1 cellular context compared by ENCODE assay signal in genomic region chr1:235910357-235911299, GRCh38.
TF ChIP-seq lines count a peak whose summit lies in the region.

No MANE protein-coding gene starts in this region.

TF ChIP-seq in HEK293, 187 proteins besides CTCF, POLR2A, EP300 and RAD21 (continued from another document):
- no peak for TF ChIP-seq ZBTB49 (tag by site-specific recombination; IDR thresholded peaks at IDR 0.05; ENCODE audit: low read depth)
- TF ChIP-seq ZNF501 (tag by site-specific recombination; IDR thresholded peaks at IDR 0.05), result peak; percentile 77
- no peak; the same call in none of the 2 replicates for TF ChIP-seq ZNF324 (tag by site-specific recombination; IDR thresholded peaks at IDR 0.05)
- no peak for TF ChIP-seq ZNF548 (tag by site-specific recombination; IDR thresholded peaks at IDR 0.05)
- peak; percentile 82 for TF ChIP-seq GLIS2 (tag by site-specific recombination; IDR thresholded peaks at IDR 0.05)
- TF ChIP-seq ZNF175 (tag by site-specific recombination; IDR thresholded peaks at IDR 0.05), result no peak
- no peak for TF ChIP-seq ZNF560 (tag by site-specific recombination; IDR thresholded peaks at IDR 0.05; ENCODE audit: borderline replicate concordance)
- TF ChIP-seq ZBTB48 (tag by site-specific recombination; IDR thresholded peaks at IDR 0.05), result no peak
- TF ChIP-seq ZNF404 (tag by site-specific recombination; IDR thresholded peaks at IDR 0.05), result no peak
- TF ChIP-seq ZNF596 (tag by site-specific recombination; IDR thresholded peaks at IDR 0.05), result no peak
- no peak for TF ChIP-seq ZNF274 (IDR thresholded peaks at IDR 0.05; ENCODE audit: low read length)
- no peak for TF ChIP-seq ZNF274 (tag by site-specific recombination; IDR thresholded peaks at IDR 0.05; ENCODE audit: borderline replicate concordance)
- TF ChIP-seq ZNF621 (tag by site-specific recombination; IDR thresholded peaks at IDR 0.05), result no peak
- no peak for TF ChIP-seq ZFP3 (tag by site-specific recombination; IDR thresholded peaks at IDR 0.05; ENCODE audit: low read depth)
- no peak for TF ChIP-seq ZBTB7A (tag by site-specific recombination; IDR thresholded peaks at IDR 0.05; ENCODE audit: low read depth)
- no peak for TF ChIP-seq ZNF555 (tag by site-specific recombination; conservative IDR thresholded peaks at IDR 0.05)
- TF ChIP-seq ZNF747 (tag by site-specific recombination; IDR thresholded peaks at IDR 0.05), result no peak
- no peak for TF ChIP-seq ZNF585B (tag by site-specific recombination; IDR thresholded peaks at IDR 0.05)
- no peak for TF ChIP-seq ZNF248 (tag by site-specific recombination; IDR thresholded peaks at IDR 0.05)
- no peak for TF ChIP-seq ZNF777 (tag by site-specific recombination; IDR thresholded peaks at IDR 0.05; ENCODE audit: borderline replicate concordance)
- TF ChIP-seq ZBTB21 (tag by site-specific recombination; IDR thresholded peaks at IDR 0.05), result peak; percentile 83
- TF ChIP-seq ZNF558 (tag by site-specific recombination; IDR thresholded peaks at IDR 0.05), result peak; percentile 84; the same call in 1 of the 2 replicates
- TF ChIP-seq HOXA7 (CRISPR knock-in tag; IDR thresholded peaks at IDR 0.05; ENCODE audit: borderline replicate concordance), result no peak
- TF ChIP-seq YY1 (tag by site-specific recombination; IDR thresholded peaks at IDR 0.05), result no peak; the same call in 1 of the 2 replicates
- TF ChIP-seq ZSCAN30 (tag by site-specific recombination; IDR thresholded peaks at IDR 0.05), result no peak
- TF ChIP-seq ZNF707 (tag by site-specific recombination; IDR thresholded peaks at IDR 0.05), result no peak
- no peak for TF ChIP-seq ZNF426 (tag by site-specific recombination; IDR thresholded peaks at IDR 0.05)
- TF ChIP-seq OVOL3 (tag by site-specific recombination; IDR thresholded peaks at IDR 0.05), result no peak
- no peak for TF ChIP-seq ZNF677 (tag by site-specific recombination; IDR thresholded peaks at IDR 0.05)
- TF ChIP-seq ZNF580 (tag by site-specific recombination; IDR thresholded peaks at IDR 0.05), result no peak; the same call in 1 of the 2 replicates
- TF ChIP-seq ZNF311 (tag by site-specific recombination; IDR thresholded peaks at IDR 0.05; ENCODE audit: borderline replicate concordance), result no peak
- TF ChIP-seq ZNF19 (tag by site-specific recombination; IDR thresholded peaks at IDR 0.05; ENCODE audit: low read depth), result no peak
- no peak for TF ChIP-seq ZNF830 (tag by site-specific recombination; IDR thresholded peaks at IDR 0.05; ENCODE audit: low read depth)
- no peak for TF ChIP-seq BCL11B (tag by site-specific recombination; IDR thresholded peaks at IDR 0.05; ENCODE audit: low read depth)
- no peak for TF ChIP-seq ZNF114 (tag by site-specific recombination; IDR thresholded peaks at IDR 0.05)
- TF ChIP-seq ZNF48 (tag by site-specific recombination; IDR thresholded peaks at IDR 0.05), result no peak
- TF ChIP-seq ZNF837 (tag by site-specific recombination; IDR thresholded peaks at IDR 0.05), result no peak
- TF ChIP-seq RBAK (tag by site-specific recombination; IDR thresholded peaks at IDR 0.05), result no peak
- TF ChIP-seq SETDB1 (IDR thresholded peaks at IDR 0.05; ENCODE audit: insufficient read length, low read length), result no peak
- TF ChIP-seq ELK4 (IDR thresholded peaks at IDR 0.05; ENCODE audit: borderline replicate concordance, low read depth, low read length), result no peak
- TF ChIP-seq ZNF133 (tag by site-specific recombination; IDR thresholded peaks at IDR 0.05), result no peak
- TF ChIP-seq ZBTB11 (tag by site-specific recombination; conservative IDR thresholded peaks at IDR 0.05; ENCODE audit: low read depth), result no peak
- peak; percentile 71 for TF ChIP-seq KLF1 (tag by site-specific recombination; IDR thresholded peaks at IDR 0.05)
- 0 out of 2 replicates have a peak, but pooled peaks have one; percentile 55 for TF ChIP-seq MYNN (tag by site-specific recombination; IDR thresholded peaks at IDR 0.05; ENCODE audit: borderline replicate concordance)
- no peak for TF ChIP-seq KLF7 (tag by site-specific recombination; IDR thresholded peaks at IDR 0.05; ENCODE audit: borderline replicate concordance)
- no peak for TF ChIP-seq PRDM1 (tag by site-specific recombination; IDR thresholded peaks at IDR 0.05)
- no peak for TF ChIP-seq ZNF37A (tag by site-specific recombination; IDR thresholded peaks at IDR 0.05)
- TF ChIP-seq ZBTB17 (tag by site-specific recombination; IDR thresholded peaks at IDR 0.05), result peak; percentile 96
- peak; percentile 74; the same call in 1 of the 2 replicates for TF ChIP-seq ZFP69B (tag by site-specific recombination; IDR thresholded peaks at IDR 0.05)
- peak; percentile 94 for TF ChIP-seq ZNF660 (tag by site-specific recombination; IDR thresholded peaks at IDR 0.05)
- TF ChIP-seq MZF1 (tag by site-specific recombination; IDR thresholded peaks at IDR 0.05; ENCODE audit: borderline replicate concordance), result no peak
- TF ChIP-seq ZNF513 (tag by site-specific recombination; IDR thresholded peaks at IDR 0.05), result no peak
- peak; percentile 92 for TF ChIP-seq ZBTB20 (tag by site-specific recombination; IDR thresholded peaks at IDR 0.05)
- no peak for TF ChIP-seq ZFP41 (tag by site-specific recombination; IDR thresholded peaks at IDR 0.05; ENCODE audit: borderline replicate concordance)
- TF ChIP-seq ZNF843 (tag by site-specific recombination; IDR thresholded peaks at IDR 0.05), result peak; percentile 42
- no peak for TF ChIP-seq KLF16 (tag by site-specific recombination; IDR thresholded peaks at IDR 0.05)
- TF ChIP-seq ZNF366 (tag by site-specific recombination; conservative IDR thresholded peaks at IDR 0.05), result peak; percentile 96
- TF ChIP-seq REST (tag by site-specific recombination; IDR thresholded peaks at IDR 0.05), result no peak
- TF ChIP-seq ZSCAN5A (tag by site-specific recombination; IDR thresholded peaks at IDR 0.05), result no peak
- no peak for TF ChIP-seq ZNF530 (tag by site-specific recombination; IDR thresholded peaks at IDR 0.05; ENCODE audit: low read depth)
- TF ChIP-seq ZNF155 (tag by site-specific recombination; IDR thresholded peaks at IDR 0.05), result no peak
- TF ChIP-seq GLI4 (tag by site-specific recombination; IDR thresholded peaks at IDR 0.05), result no peak
- no peak for TF ChIP-seq ZNF626 (tag by site-specific recombination; IDR thresholded peaks at IDR 0.05)
- TF ChIP-seq ZNF354C (tag by site-specific recombination; IDR thresholded peaks at IDR 0.05; ENCODE audit: borderline replicate concordance, low read depth), result no peak
